30 cellular contexts compared by ENCODE assay signal in the genomic region with DNA sequence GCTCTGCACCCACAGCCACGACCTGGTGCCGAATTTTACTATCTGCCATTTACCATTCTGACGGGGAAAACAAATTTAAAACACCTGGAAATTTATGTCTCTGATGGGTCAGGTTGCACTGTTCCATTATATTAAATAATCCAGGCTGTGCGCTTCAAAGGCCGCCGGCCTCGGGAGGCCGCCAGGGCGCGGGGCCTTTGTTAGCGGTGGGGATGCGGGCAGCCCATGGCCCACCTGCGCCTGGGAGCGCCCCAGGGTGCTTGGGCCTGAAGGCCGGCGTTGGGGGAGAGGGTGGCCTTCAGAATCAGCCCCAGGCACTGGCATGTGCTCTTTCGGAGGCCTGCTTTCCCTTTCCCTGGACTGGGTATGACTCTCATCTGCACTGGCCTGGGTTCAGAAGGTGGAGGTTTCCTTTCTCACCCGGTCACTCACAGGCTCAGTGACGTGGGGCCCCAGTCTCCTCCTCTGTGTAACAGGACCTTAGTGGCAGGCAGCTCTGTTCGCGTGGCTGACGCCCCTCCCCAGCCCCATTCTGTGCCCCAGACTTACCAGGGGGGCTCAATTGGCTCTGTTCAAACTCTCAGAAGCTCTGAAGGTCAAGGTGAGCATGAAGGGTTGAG.
"Had no signal": no experiment of that assay in that cellular context is flagged by ENCODE, and none has a peak within 500 bp of the region (broad histone marks: within the 10 kb centered on the region; RNA-seq: fewer than 3 reads in every experiment).

No MANE protein-coding gene starts in this region.

- H3K4me1 Mint-ChIP-seq: naive B cell; stimulated activated memory B cell treated with anti-CD40 and anti-IgM and Interleukin-4, amounts not matched to agents 10 μg/mL and 1 μg/mL and 100 μg/mL, for 72 hours had no signal

- H3K4me2 ChIP-seq: neural progenitor cell, smooth muscle cell had no signal

- H3K9ac ChIP-seq: neural progenitor cell had no signal

- H3K9me3 Mint-ChIP-seq: naive thymus-derived CD8-positive, alpha-beta T cell; natural killer cell treated with Interleukin-12 subunit alpha and Interleukin-12 subunit beta and Interleukin-15 and Interleukin-18, amount 100 ng/mL, for 72 hours; neural progenitor cell; stimulated activated memory B cell treated with anti-CD40 and anti-IgM and Interleukin-4, amounts not matched to agents 10 μg/mL and 1 μg/mL and 100 μg/mL, for 72 hours; stimulated activated naive CD8-positive, alpha-beta T cell treated with anti-CD3 and anti-CD28 coated beads, Interleukin-15, Interleukin-2, amounts not matched to agents 100 ng/mL and 50 ng/mL, for 24 hours; type B pancreatic cell had no signal

- H3K27ac Mint-ChIP-seq: naive thymus-derived CD8-positive, alpha-beta T cell; natural killer cell treated with Interleukin-12 subunit alpha and Interleukin-12 subunit beta and Interleukin-15 and Interleukin-18, amount 100 ng/mL, for 72 hours; neural progenitor cell; stimulated activated memory B cell treated with anti-CD40 and anti-IgM and Interleukin-4, amounts not matched to agents 10 μg/mL and 1 μg/mL and 100 μg/mL, for 72 hours; stimulated activated naive CD8-positive, alpha-beta T cell treated with anti-CD3 and anti-CD28 coated beads, Interleukin-15, Interleukin-2, amounts not matched to agents 100 ng/mL and 50 ng/mL, for 24 hours; type B pancreatic cell had no signal

- H3K9me3 ChIP-seq: neutrophil, pancreas, prostate gland, right atrium auricular region, spleen, suprapubic skin, testis, tibial artery, transverse colon, upper lobe of right lung, uterus had no signal

- H3K4me3 ChIP-seq: neural progenitor cell, pancreas, prostate gland, right atrium auricular region, skin epidermis, smooth muscle cell, spleen, suprapubic skin, testis, tibial artery, transverse colon, upper lobe of right lung, uterus had no signal

- H3K4me3 Mint-ChIP-seq: naive B cell; naive thymus-derived CD8-positive, alpha-beta T cell; natural killer cell treated with Interleukin-12 subunit alpha and Interleukin-12 subunit beta and Interleukin-15 and Interleukin-18, amount 100 ng/mL, for 72 hours; neural progenitor cell; stimulated activated memory B cell treated with anti-CD40 and anti-IgM and Interleukin-4, amounts not matched to agents 10 μg/mL and 1 μg/mL and 100 μg/mL, for 72 hours; stimulated activated naive CD8-positive, alpha-beta T cell treated with anti-CD3 and anti-CD28 coated beads, Interleukin-15, Interleukin-2, amounts not matched to agents 100 ng/mL and 50 ng/mL, for 24 hours; type B pancreatic cell had no signal

- H3K4me1 ChIP-seq: right atrium auricular region, spleen, suprapubic skin, testis, tibial artery, transverse colon, uterus had no signal

- H3K27me3 ChIP-seq: neural progenitor cell, neutrophil, pancreas, right atrium auricular region, spleen, suprapubic skin, testis, tibial artery, transverse colon, upper lobe of right lung, uterus had no signal

- DNase-seq: naive B cell; naive thymus-derived CD8-positive, alpha-beta T cell; nucleus accumbens; pancreas; retina; spleen; stimulated activated CD4-positive, alpha-beta T cell treated with anti-CD3 and anti-CD28 coated beads, Interleukin-12 subunit alpha, Interleukin-12 subunit beta, amount 100 ng/mL, for 4 hours; stimulated activated CD4-positive, alpha-beta T cell treated with anti-CD3 and anti-CD28 coated beads, Interleukin-1b, Interleukin-23, amount 100 ng/mL, for 48 hours; stimulated activated CD4-positive, alpha-beta T cell treated with anti-CD3 and anti-CD28 coated beads, Interleukin-4, amount 100 ng/mL, for 1 hour; stimulated activated CD4-positive, alpha-beta T cell treated with anti-CD3 and anti-CD28 coated beads, Interleukin-4, amount 100 ng/mL, for 4 hours; stimulated activated CD8-positive, alpha-beta memory T cell treated with anti-CD3 and anti-CD28 coated beads, Interleukin-4, amount 100 ng/mL, for 48 hours; stimulated activated naive CD4-positive, alpha-beta T cell; substantia nigra; testis; tibial artery; transverse colon; upper lobe of right lung; uterus had no signal

- ATAC-seq: naive thymus-derived CD8-positive, alpha-beta T cell; pancreas; sciatic nerve; upper lobe of right lung had no signal

- H3K27ac ChIP-seq: neural progenitor cell, neutrophil, pancreas, prostate gland, right atrium auricular region, skin epidermis, spleen, suprapubic skin, testis, tibial artery, transverse colon, upper lobe of right lung, uterus had no signal

- H2AFZ ChIP-seq: neural progenitor cell had no signal

- H3K36me3 ChIP-seq: neural progenitor cell, neutrophil, pancreas, prostate gland, right atrium auricular region, spleen, suprapubic skin, tibial artery, transverse colon, upper lobe of right lung, uterus had no signal
